9 cellular contexts compared by ENCODE assay signal in the genomic region with DNA sequence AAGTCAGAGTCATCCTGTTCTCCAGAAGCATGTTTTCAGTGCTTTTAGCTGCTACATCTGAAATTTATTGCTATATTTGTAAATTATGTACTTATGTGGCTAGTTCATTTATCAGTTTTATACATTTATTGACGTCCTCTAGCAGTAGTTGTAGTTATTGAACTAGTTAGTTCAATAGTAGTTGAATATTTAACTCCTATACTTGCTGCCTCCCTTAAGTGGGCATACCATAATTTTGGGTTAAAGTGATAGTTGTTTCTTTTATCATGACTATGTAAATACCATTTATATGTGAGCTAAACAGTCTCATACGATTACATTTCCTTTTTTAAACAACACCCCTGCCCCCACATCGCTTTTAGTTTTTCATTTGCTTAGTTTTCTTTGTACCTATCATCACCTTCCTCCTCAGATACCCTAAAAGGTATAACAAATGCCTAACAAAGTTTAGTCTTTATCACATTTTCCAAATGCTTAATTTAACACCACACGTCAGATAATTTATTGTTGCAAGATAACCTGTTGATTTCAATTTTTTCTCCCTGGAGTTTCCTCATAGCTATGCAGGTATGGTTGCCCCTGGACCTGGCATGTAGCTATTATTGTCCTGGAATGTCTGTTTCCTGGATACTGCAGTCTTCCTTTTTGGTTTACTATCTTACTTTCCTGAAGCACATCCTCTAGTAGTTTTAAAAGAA. TPM values are rescaled to one million over a fixed set of nuclear protein-coding genes. Genes with fewer than 3 reads are reported as not detected.
DNase-seq lines count a peak whose midpoint lies in the region; ATAC-seq and TF ChIP-seq lines count a peak whose summit lies in the region.
"Had no signal": no experiment of that assay in that cellular context is flagged by ENCODE, and none has a peak within 500 bp of the region (broad histone marks: within the 10 kb centered on the region; RNA-seq: fewer than 3 reads in every experiment).

No MANE protein-coding gene starts in this region.

- WGBS in SK-N-SH (ENCODE audit: low lambda C conversion rate), result 92% methylated on average over 4 of the region's 4 CpGs
- 88% methylated on average over 4 of the region's 4 CpGs for WGBS in smooth muscle cell (ENCODE audit: low lambda C conversion rate)

- CTCF ChIA-PET in activated CD4-positive, alpha-beta T cell treated with anti-CD3 and anti-CD28 coated beads, Interleukin-2, amount 10 ng/mL, durations not matched to agents 7 days and 5 days (lab: Charles Lee), result no interaction called here
- CTCF ChIA-PET in SK-N-SH (lab: Yijun Ruan, JAX), result interaction anchor here (0.7 kb wide), 1 partner anchor 65 kb away, joined by 3 read pairs; no protein-coding TSS in a partner anchor

- H2AFZ ChIP-seq in SK-N-SH (ENCODE audit: low read depth), result no peak overlapping the region
- no peak overlapping the region for H2AFZ ChIP-seq in smooth muscle cell (ENCODE audit: low read depth)

- H3K36me3 ChIP-seq in SK-N-SH (replicated peaks in 1 of 2; ENCODE audit: control insufficient read depth in 1 of 2, insufficient read depth in 2 of 2, low read length in 1 of 2) (peaks cover 3 to 18% of the 10 kb centered on the region in 2 experiments), smooth muscle cell (ENCODE audit: low read depth) (no peaks in the 10 kb centered on the region)

- peaks cover 54% of the 10 kb centered on the region for H3K36me3 Mint-ChIP-seq in activated CD4-positive, alpha-beta T cell treated with anti-CD3 and anti-CD28 coated beads, Interleukin-2, amount 10 ng/mL, durations not matched to agents 7 days and 5 days (ENCODE audit: low read depth)
- H3K36me3 Mint-ChIP-seq in chondrocyte (ENCODE audit: low read depth), result peaks cover 7% of the 10 kb centered on the region

- no peaks in the 10 kb centered on the region for H3K9me2 ChIP-seq in SK-N-SH

- H4K20me1 ChIP-seq in SK-N-SH (ENCODE audit: insufficient read depth) (peaks cover 82% of the 10 kb centered on the region), smooth muscle cell (ENCODE audit: low read depth) (peaks cover 58% of the 10 kb centered on the region)

- H3K79me2 ChIP-seq in SK-N-SH (ENCODE audit: insufficient read depth) (peaks cover 100% of the 10 kb centered on the region), smooth muscle cell (ENCODE audit: low read depth) (peaks cover 99% of the 10 kb centered on the region)

- H3F3A ChIP-seq in SK-N-SH (replicated peaks; ENCODE audit: insufficient read depth), result peaks cover 17% of the 10 kb centered on the region
- peaks cover 17% of the 10 kb centered on the region for H3F3A ChIP-seq in smooth muscle cell (ENCODE audit: low read depth)

- no peak overlapping the region for H3K4me3 ChIP-seq in SK-N-SH (ENCODE audit: low read depth in 2 of 2, low read length in 1 of 2)
- no peak overlapping the region for H3K4me3 ChIP-seq in smooth muscle cell

- H3K9me3 ChIP-seq in SK-N-SH, result no peaks in the 10 kb centered on the region
- H3K9me3 ChIP-seq in smooth muscle cell (replicated peaks; ENCODE audit: low read depth), result no peaks in the 10 kb centered on the region

- peak overlapping the region; percentile 50 for H3K4me3 Mint-ChIP-seq in activated CD4-positive, alpha-beta T cell treated with anti-CD3 and anti-CD28 coated beads, Interleukin-2, amount 10 ng/mL, durations not matched to agents 7 days and 5 days
- no peak overlapping the region for H3K4me3 Mint-ChIP-seq in chondrocyte (ENCODE audit: unreplicated experiment)

- H3K4me2 ChIP-seq in SK-N-SH (0 out of 2 replicates have a peak overlapping the region, but pooled peaks have one; percentile 29), smooth muscle cell (peak overlapping the region; percentile 75)

- H3K9me3 Mint-ChIP-seq in activated CD4-positive, alpha-beta T cell treated with anti-CD3 and anti-CD28 coated beads, Interleukin-2, amount 10 ng/mL, durations not matched to agents 7 days and 5 days, result peaks cover 5% of the 10 kb centered on the region
- H3K9me3 Mint-ChIP-seq in chondrocyte (ENCODE audit: low read depth), result no peaks in the 10 kb centered on the region

- peaks cover 13 to 57% of the 10 kb centered on the region in 2 experiments for H3K4me1 ChIP-seq in SK-N-SH (ENCODE audit: control insufficient read depth in 1 of 2, insufficient read depth in 2 of 2, low read depth in 1 of 2, low read length in 1 of 2)
- peaks cover 28% of the 10 kb centered on the region for H3K4me1 ChIP-seq in smooth muscle cell (ENCODE audit: low read depth)

- no peak overlapping the region for H3K9ac ChIP-seq in SK-N-SH
- peak overlapping the region; percentile 5 for H3K9ac ChIP-seq in smooth muscle cell (ENCODE audit: low read depth)

- peak overlapping the region in 1 of 2 experiments; percentile 68; a peak in 2 of 4 replicates for H3K27ac ChIP-seq in SK-N-SH (ENCODE audit: low read depth in 2 of 2, low read length in 1 of 2)
- H3K27ac ChIP-seq in smooth muscle cell (ENCODE audit: low read depth), result peak overlapping the region; percentile 87

- TF ChIP-seq RAD21 in SK-N-SH (IDR thresholded peaks at IDR 0.05; ENCODE audit: low read length), result no peak

- TF ChIP-seq EP300 in SK-N-SH (IDR thresholded peaks at IDR 0.05; ENCODE audit: borderline replicate concordance in 1 of 2, low read depth in 1 of 2, low read length in 1 of 2), result no peak

- ATAC-seq in HG02970 (IDR thresholded peaks at IDR 0.05; ENCODE audit: low FRiP score, unreplicated experiment) (no peak), HG02571 (IDR thresholded peaks at IDR 0.05; ENCODE audit: unreplicated experiment) (no peak), HG02759 (IDR thresholded peaks at IDR 0.05; ENCODE audit: unreplicated experiment) (no peak)

- no peak for DNase-seq in activated CD4-positive, alpha-beta T cell treated with anti-CD3 and anti-CD28 coated beads, Interleukin-2, amount 10 ng/mL, durations not matched to agents 7 days and 5 days
- no peak for DNase-seq in activated CD4-positive, alpha-beta T cell treated with anti-CD3 and anti-CD28 coated beads, Interleukin-2, amount 50 U/mL, for 1 hour
- DNase-seq in SK-N-SH (no peak), chondrocyte (ENCODE audit: low spot score) (no peak), smooth muscle cell (lab: John Stamatoyannopoulos, UW; ENCODE audit: unreplicated experiment) (no peak)
- DNase-seq: NCI-H1105 treated with DMSO at 0.1 percent for 48 hours had no signal

- POLR2A ChIA-PET in activated CD4-positive, alpha-beta T cell treated with anti-CD3 and anti-CD28 coated beads, Interleukin-2, amount 10 ng/mL, durations not matched to agents 7 days and 5 days (lab: Charles Lee), result no interaction called here
- POLR2A ChIA-PET in SK-N-SH (lab: Yijun Ruan, JAX), result interaction anchor here (0.6 kb wide), 1 partner anchor 101 kb away, joined by 6 read pairs; no protein-coding TSS in a partner anchor

- H3K27me3 ChIP-seq in SK-N-SH (ENCODE audit: insufficient read depth) (no peaks in the 10 kb centered on the region), smooth muscle cell (ENCODE audit: low read depth) (no peaks in the 10 kb centered on the region)

- TF ChIP-seq CTCF in SK-N-SH (IDR thresholded peaks at IDR 0.05), result no peak
- no peak for TF ChIP-seq CTCF in chondrocyte (IDR thresholded peaks at IDR 0.05)
- TF ChIP-seq CTCF in smooth muscle cell (IDR thresholded peaks at IDR 0.05; ENCODE audit: borderline replicate concordance, insufficient read depth, poor library complexity, severe bottlenecking), result no peak

- H3K27ac Mint-ChIP-seq in activated CD4-positive, alpha-beta T cell treated with anti-CD3 and anti-CD28 coated beads, Interleukin-2, amount 10 ng/mL, durations not matched to agents 7 days and 5 days, result peak overlapping the region; percentile 72
- peak overlapping the region; percentile 69 for H3K27ac Mint-ChIP-seq in chondrocyte (ENCODE audit: unreplicated experiment)

- H3K27me3 Mint-ChIP-seq in activated CD4-positive, alpha-beta T cell treated with anti-CD3 and anti-CD28 coated beads, Interleukin-2, amount 10 ng/mL, durations not matched to agents 7 days and 5 days, result no peaks in the 10 kb centered on the region
- H3K27me3 Mint-ChIP-seq in chondrocyte (ENCODE audit: low read depth), result no peaks in the 10 kb centered on the region

- H3K4me1 Mint-ChIP-seq in activated CD4-positive, alpha-beta T cell treated with anti-CD3 and anti-CD28 coated beads, Interleukin-2, amount 10 ng/mL, durations not matched to agents 7 days and 5 days, result peaks cover 80% of the 10 kb centered on the region
- H3K4me1 Mint-ChIP-seq in chondrocyte (ENCODE audit: low read depth), result peaks cover 69% of the 10 kb centered on the region

TF ChIP-seq in SK-N-SH, 30 proteins besides CTCF, POLR2A, EP300 and RAD21 (continues in another document):
- no peak for TF ChIP-seq FOSL2 (IDR thresholded peaks at IDR 0.05; ENCODE audit: borderline replicate concordance, low read depth)
- TF ChIP-seq, protein P1, sequence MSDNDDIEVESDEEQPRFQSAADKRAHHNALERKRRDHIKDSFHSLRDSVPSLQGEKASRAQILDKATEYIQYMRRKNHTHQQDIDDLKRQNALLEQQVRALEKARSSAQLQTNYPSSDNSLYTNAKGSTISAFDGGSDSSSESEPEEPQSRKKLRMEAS (IDR thresholded peaks at IDR 0.05; ENCODE audit: low read depth), result no peak
- TF ChIP-seq POLR2AphosphoS5 (IDR thresholded peaks at IDR 0.05; ENCODE audit: low read depth, low read length), result no peak
- TF ChIP-seq, protein P2, sequence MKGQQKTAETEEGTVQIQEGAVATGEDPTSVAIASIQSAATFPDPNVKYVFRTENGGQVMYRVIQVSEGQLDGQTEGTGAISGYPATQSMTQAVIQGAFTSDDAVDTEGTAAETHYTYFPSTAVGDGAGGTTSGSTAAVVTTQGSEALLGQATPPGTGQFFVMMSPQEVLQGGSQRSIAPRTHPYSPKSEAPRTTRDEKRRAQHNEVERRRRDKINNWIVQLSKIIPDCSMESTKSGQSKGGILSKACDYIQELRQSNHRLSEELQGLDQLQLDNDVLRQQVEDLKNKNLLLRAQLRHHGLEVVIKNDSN (IDR thresholded peaks at IDR 0.05; ENCODE audit: borderline replicate concordance, low read depth), result no peak
- TF ChIP-seq, protein P3, sequence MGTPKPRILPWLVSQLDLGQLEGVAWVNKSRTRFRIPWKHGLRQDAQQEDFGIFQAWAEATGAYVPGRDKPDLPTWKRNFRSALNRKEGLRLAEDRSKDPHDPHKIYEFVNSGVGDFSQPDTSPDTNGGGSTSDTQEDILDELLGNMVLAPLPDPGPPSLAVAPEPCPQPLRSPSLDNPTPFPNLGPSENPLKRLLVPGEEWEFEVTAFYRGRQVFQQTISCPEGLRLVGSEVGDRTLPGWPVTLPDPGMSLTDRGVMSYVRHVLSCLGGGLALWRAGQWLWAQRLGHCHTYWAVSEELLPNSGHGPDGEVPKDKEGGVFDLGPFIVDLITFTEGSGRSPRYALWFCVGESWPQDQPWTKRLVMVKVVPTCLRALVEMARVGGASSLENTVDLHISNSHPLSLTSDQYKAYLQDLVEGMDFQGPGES (IDR thresholded peaks at IDR 0.05; ENCODE audit: low read depth, low read length), result no peak
- no peak for TF ChIP-seq FOXM1 (IDR thresholded peaks at IDR 0.05; ENCODE audit: low read depth)

RNA-seq across cellular contexts. Expression of a gene that starts 8.8 kb away (rescaled TPM):
- 100 to 1,000 TPM; 129 to 142 TPM for total RNA-seq in activated CD4-positive, alpha-beta T cell treated with anti-CD3 and anti-CD28 coated beads, Interleukin-2, amount 10 ng/mL, durations not matched to agents 7 days and 5 days
- polyA plus RNA-seq in SK-N-SH (2012; rRNA removed) (68.5 and 72.9 TPM in 2 replicates), smooth muscle cell (68.9 and 76.9 TPM in 2 replicates)
- 72.8 and 73.6 TPM in 2 replicates for polyA plus RNA-seq in SK-N-SH (2012; cell fraction: cytosol; rRNA removed)
- polyA plus RNA-seq in SK-N-SH (2012; cell fraction: nucleus; rRNA removed), result 94.7 and 115 TPM in 2 replicates
- total RNA-seq in chondrocyte (98.2 to 122 TPM (median 121 TPM) in 3 replicates), smooth muscle cell (90.9 and 107 TPM in 2 replicates)
